Comparison of ENCODE assay signal across 18 cellular contexts in genomic region chr20:9348746-9349145, GRCh38.
"Had no signal": no experiment of that assay in that cellular context is flagged by ENCODE, and none has a peak within 500 bp of the region (broad histone marks: within the 10 kb centered on the region; RNA-seq: fewer than 3 reads in every experiment).

No MANE protein-coding gene starts in this region.

- H3K4me3 ChIP-seq: esophagus squamous epithelium, prostate gland, right atrium auricular region, skin epidermis, tibial nerve, uterus had no signal

- H3K4me1 ChIP-seq: uterus had no signal

- FAIRE-seq: islet of Langerhans had no signal

- H3K4me1 Mint-ChIP-seq: activated CD4-positive, alpha-beta T cell treated with anti-CD3 and anti-CD28 coated beads, Interleukin-2, amount 10 ng/mL, durations not matched to agents 24 days and 14 days had no signal

- H3K27ac ChIP-seq: brain microvascular endothelial cell, esophagus squamous epithelium, prostate gland, right atrium auricular region, skin epidermis, tibial nerve, uterus had no signal

- H3K27me3 ChIP-seq: brain microvascular endothelial cell, esophagus squamous epithelium, right atrium auricular region, tibial nerve, uterus had no signal

- ATAC-seq: activated CD8-positive, alpha-beta T cell treated with anti-CD3 and anti-CD28 coated beads for 36 hours had no signal

- H3K27me3 Mint-ChIP-seq: activated CD4-positive, alpha-beta T cell treated with anti-CD3 and anti-CD28 coated beads, Interleukin-2, amount 10 ng/mL, durations not matched to agents 24 days and 14 days; activated CD8-positive, alpha-beta T cell treated with anti-CD3 and anti-CD28 coated beads for 36 hours; activated T-cell treated with anti-CD3 and anti-CD28 coated beads, Interleukin-2, amount 50 U/mL, for 24 hours; stimulated activated naive CD8-positive, alpha-beta T cell treated with anti-CD3 and anti-CD28 coated beads, Interleukin-15, Interleukin-2, amounts not matched to agents 100 ng/mL and 50 ng/mL, for 24 hours had no signal

- H3K9me3 Mint-ChIP-seq: activated CD4-positive, alpha-beta T cell treated with anti-CD3 and anti-CD28 coated beads, Interleukin-2, amount 10 ng/mL, durations not matched to agents 24 days and 14 days; activated CD8-positive, alpha-beta T cell treated with anti-CD3 and anti-CD28 coated beads for 36 hours; activated naive CD4-positive, alpha-beta T cell treated with anti-CD3 and anti-CD28 coated beads for 36 hours; activated T-cell treated with anti-CD3 and anti-CD28 coated beads, Interleukin-2, amount 50 U/mL, for 24 hours; activated T-helper 2 cell treated with anti-CD3 and anti-CD28 coated beads, Interferon-gamma antibody, Interleukin-2, Interleukin-4, amounts not matched to agents 10 μg/mL and 5 μg/mL and 100 μg/mL, durations not matched to agents 14 hours and 24 hours and 36 hours; stimulated activated naive CD8-positive, alpha-beta T cell treated with anti-CD3 and anti-CD28 coated beads, Interleukin-15, Interleukin-2, amounts not matched to agents 100 ng/mL and 50 ng/mL, for 24 hours had no signal

- H3K36me3 ChIP-seq: brain microvascular endothelial cell, esophagus squamous epithelium, prostate gland, right atrium auricular region, tibial nerve, uterus had no signal

- H3K27ac Mint-ChIP-seq: activated CD4-positive, alpha-beta T cell treated with anti-CD3 and anti-CD28 coated beads, Interleukin-2, amount 10 ng/mL, durations not matched to agents 24 days and 14 days; activated CD8-positive, alpha-beta T cell treated with anti-CD3 and anti-CD28 coated beads for 36 hours; activated naive CD4-positive, alpha-beta T cell treated with anti-CD3 and anti-CD28 coated beads for 36 hours; activated T-cell treated with anti-CD3 and anti-CD28 coated beads, Interleukin-2, amount 50 U/mL, for 24 hours; activated T-helper 2 cell treated with anti-CD3 and anti-CD28 coated beads, Interferon-gamma antibody, Interleukin-2, Interleukin-4, amounts not matched to agents 10 μg/mL and 5 μg/mL and 100 μg/mL, durations not matched to agents 14 hours and 24 hours and 36 hours; stimulated activated naive CD8-positive, alpha-beta T cell treated with anti-CD3 and anti-CD28 coated beads, Interleukin-15, Interleukin-2, amounts not matched to agents 100 ng/mL and 50 ng/mL, for 24 hours had no signal

- H3K9me3 ChIP-seq: esophagus squamous epithelium, prostate gland, right atrium auricular region, tibial nerve, uterus had no signal

- DNase-seq: activated CD4-positive, alpha-beta T cell treated with anti-CD3 and anti-CD28 coated beads, Interleukin-2, amount 10 ng/mL, durations not matched to agents 24 days and 14 days; activated CD4-positive, CD25-positive, alpha-beta regulatory T cell; activated CD8-positive, alpha-beta T cell treated with anti-CD3 and anti-CD28 coated beads for 36 hours; activated naive CD4-positive, alpha-beta T cell treated with anti-CD3 and anti-CD28 coated beads for 36 hours; activated T-cell treated with anti-CD3 and anti-CD28 coated beads, Interleukin-2, amount 50 U/mL, for 24 hours; brain microvascular endothelial cell; effector memory CD4-positive, alpha-beta T cell; esophagus squamous epithelium; T-helper 1 cell; T-helper 9 cell; uterus had no signal

- H3K4me3 Mint-ChIP-seq: activated CD4-positive, alpha-beta T cell treated with anti-CD3 and anti-CD28 coated beads, Interleukin-2, amount 10 ng/mL, durations not matched to agents 24 days and 14 days; activated CD8-positive, alpha-beta T cell treated with anti-CD3 and anti-CD28 coated beads for 36 hours; activated naive CD4-positive, alpha-beta T cell treated with anti-CD3 and anti-CD28 coated beads for 36 hours; activated T-cell treated with anti-CD3 and anti-CD28 coated beads, Interleukin-2, amount 50 U/mL, for 24 hours; stimulated activated naive CD8-positive, alpha-beta T cell treated with anti-CD3 and anti-CD28 coated beads, Interleukin-15, Interleukin-2, amounts not matched to agents 100 ng/mL and 50 ng/mL, for 24 hours had no signal
